In genomic region chr17:7216242-7217112, GRCh38 we compare ENCODE assay signal across 7 cellular contexts. TPM values are rescaled to one million over a fixed set of nuclear protein-coding genes. Genes with fewer than 3 reads are reported as not detected.
DNase-seq lines count a peak whose midpoint lies in the region; TF ChIP-seq lines count a peak whose summit lies in the region.
"Had no signal": no experiment of that assay in that cellular context is flagged by ENCODE, and none has a peak within 500 bp of the region (broad histone marks: within the 10 kb centered on the region; RNA-seq: fewer than 3 reads in every experiment).

No MANE protein-coding gene starts in this region.

- TF ChIP-seq CTCF in fibroblast of pulmonary artery (IDR thresholded peaks at IDR 0.05; ENCODE audit: low read length, missing control alignments): no peak

- peak overlapping the region; percentile 27 for H3K27ac ChIP-seq in temporal lobe (ENCODE audit: low read depth, low read length)

- peaks cover 67% of the 10 kb centered on the region for H3K4me1 Mint-ChIP-seq in T-helper 1 cell treated with Interleukin-12 subunit alpha and Interleukin-12 subunit beta and Interleukin-4 antibody, amounts not matched to agents 30 μg/mL and 1 μg/mL, for 36 hours (ENCODE audit: low read depth)

- H3K36me3 Mint-ChIP-seq in T-helper 1 cell treated with Interleukin-12 subunit alpha and Interleukin-12 subunit beta and Interleukin-4 antibody, amounts not matched to agents 30 μg/mL and 1 μg/mL, for 36 hours (ENCODE audit: low read depth): peaks cover 3% of the 10 kb centered on the region

- peaks cover 15% of the 10 kb centered on the region for H3K27me3 Mint-ChIP-seq in T-helper 1 cell treated with Interleukin-12 subunit alpha and Interleukin-12 subunit beta and Interleukin-4 antibody, amounts not matched to agents 30 μg/mL and 1 μg/mL, for 36 hours (ENCODE audit: low read depth)

- H3K4me3 Mint-ChIP-seq in T-helper 1 cell treated with Interleukin-12 subunit alpha and Interleukin-12 subunit beta and Interleukin-4 antibody, amounts not matched to agents 30 μg/mL and 1 μg/mL, for 36 hours: peak overlapping the region; percentile 58

- DNase-seq in T-helper 1 cell (no peak), fibroblast of pulmonary artery (ENCODE audit: low read depth) (no peak), NCI-H1694 (lab: John Stamatoyannopoulos, UW) (no peak), NCI-H1417 treated with DMSO at 0.1 percent for 48 hours (lab: John Stamatoyannopoulos, UW) (no peak)
- DNase-seq: amniotic stem cell had no signal

- no peaks in the 10 kb centered on the region for H3K9me3 Mint-ChIP-seq in T-helper 1 cell treated with Interleukin-12 subunit alpha and Interleukin-12 subunit beta and Interleukin-4 antibody, amounts not matched to agents 30 μg/mL and 1 μg/mL, for 36 hours

- H3K4me3 ChIP-seq in fibroblast of pulmonary artery (replicated peaks; ENCODE audit: low read depth, low read length): peak overlapping the region; percentile 80

- H3K27ac Mint-ChIP-seq in T-helper 1 cell treated with Interleukin-12 subunit alpha and Interleukin-12 subunit beta and Interleukin-4 antibody, amounts not matched to agents 30 μg/mL and 1 μg/mL, for 36 hours: peak overlapping the region; percentile 39

RNA-seq across cellular contexts. Expression of gene DLG4, which starts 3.2 kb away (rescaled TPM):
- total RNA-seq in temporal lobe: 112 TPM

RNA-seq across cellular contexts. Expression of gene ACADVL, which starts 3.3 kb away (rescaled TPM):
- 58.0 TPM for total RNA-seq in temporal lobe

RNA-seq across cellular contexts. Expression of gene DVL2, which starts 17.8 kb away (rescaled TPM):
- 30.0 TPM for total RNA-seq in temporal lobe

RNA-seq across cellular contexts. Expression of gene PHF23, which starts 22.8 kb away (rescaled TPM):
- 17.9 TPM for total RNA-seq in temporal lobe

RNA-seq across cellular contexts. Expression of gene GABARAP, which starts 25.8 kb away (rescaled TPM):
- total RNA-seq in temporal lobe: 93.9 TPM
